ENCODE assay signal across 28 cellular contexts in genomic region chr11:46234261-46234660, GRCh38. TPM values are rescaled to one million over a fixed set of nuclear protein-coding genes. Genes with fewer than 3 reads are reported as not detected.
DNase-seq lines count a peak whose midpoint lies in the region; FAIRE-seq and TF ChIP-seq lines count a peak whose summit lies in the region.
"Had no signal": no experiment of that assay in that cellular context is flagged by ENCODE, and none has a peak within 500 bp of the region (broad histone marks: within the 10 kb centered on the region; RNA-seq: fewer than 3 reads in every experiment).

No MANE protein-coding gene starts in this region.

- no peak overlapping the region for H3K4me3 ChIP-seq in H1 (ENCODE audit: extremely low read depth in 1 of 4, insufficient read depth in 2 of 4, low read depth in 3 of 4, low read length in 4 of 4)
- H3K4me3 ChIP-seq: testis, uterus had no signal

- FAIRE-seq in H1 (lab: Jason Lieb, UNC), result no peak
- FAIRE-seq: colon, D721Med had no signal

- H2AK5ac ChIP-seq in H1 (ENCODE audit: low read depth, low read length), result no peak overlapping the region

- no peaks in the 10 kb centered on the region for H3K36me3 ChIP-seq in H1 (ENCODE audit: control insufficient read depth in 2 of 4, insufficient read depth in 4 of 4, low read length in 3 of 4)
- H3K36me3 ChIP-seq: uterus had no signal

- peaks cover 3 to 4% of the 10 kb centered on the region in 2 experiments; a peak in 3 of 4 replicates for H3K9me3 ChIP-seq in H1 (ENCODE audit: insufficient read depth in 2 of 2, low read depth in 1 of 2, low read length in 1 of 2)
- H3K9me3 ChIP-seq: testis, uterus had no signal

- peaks cover 2 to 15% (median 9%) of the 10 kb centered on the region in 4 experiments for H3K4me1 ChIP-seq in H1 (replicated peaks in 1 of 4; ENCODE audit: control insufficient read depth in 3 of 4, insufficient read depth in 4 of 4, low read length in 3 of 4)
- H3K4me1 ChIP-seq: uterus had no signal

- no peaks in the 10 kb centered on the region for H3K79me1 ChIP-seq in H1 (ENCODE audit: low read depth, low read length)

- no peak overlapping the region for H2BK12ac ChIP-seq in H1 (ENCODE audit: low read depth, low read length)

- no peak; a peak in 1 of 4 replicates for TF ChIP-seq RAD21 in H1 (IDR thresholded peaks at IDR 0.05 in 1 of 2, conservative IDR thresholded peaks at IDR 0.05 in 1 of 2; ENCODE audit: low read depth in 2 of 2, low read length in 2 of 2)

- H4K91ac ChIP-seq in H1 (replicated peaks; ENCODE audit: insufficient read length, low read length), result no peak overlapping the region

- CTCF ChIA-PET in H1 (lab: Charles Lee; ENCODE audit: partially characterized antibody), result interaction anchor here (0.6 to 2.0 kb wide), 11 partner anchors 9 to 413 kb away, joined by 3 to 6 read pairs (median 4); no protein-coding TSS in a partner anchor

- no peak for TF ChIP-seq POLR2A in H1 (IDR thresholded peaks at IDR 0.05; ENCODE audit: control extremely low read depth in 1 of 2, low read depth in 2 of 2, low read length in 2 of 2)

- H3K56ac ChIP-seq in H1 (replicated peaks; ENCODE audit: insufficient read length, low read depth, low read length), result no peak overlapping the region

- POLR2A ChIA-PET in H1 (lab: Charles Lee; ENCODE audit: partially characterized antibody), result interaction anchor here (1.5 kb wide), 1 partner anchor 9 kb away, joined by 9 read pairs; no protein-coding TSS in a partner anchor

- no peak overlapping the region for H4K5ac ChIP-seq in H1 (ENCODE audit: insufficient read length, low read depth, low read length)

- H2AFZ ChIP-seq in H1 (ENCODE audit: low read length), result peak overlapping the region; percentile 86; the same call in 1 of the 2 replicates

- H2BK120ac ChIP-seq in H1 (replicated peaks; ENCODE audit: low read depth, low read length), result no peak overlapping the region

- H3K79me2 ChIP-seq in H1 (ENCODE audit: control insufficient read depth in 1 of 2, insufficient read depth in 2 of 2, low read length in 2 of 2), result no peaks in the 10 kb centered on the region

- no peak overlapping the region for H2BK20ac ChIP-seq in H1 (ENCODE audit: low read length)

- H2BK5ac ChIP-seq in H1 (ENCODE audit: low read depth, low read length), result no peak overlapping the region

- no peak overlapping the region for H3K14ac ChIP-seq in H1 (ENCODE audit: insufficient read length)

- WGBS in H1 (ENCODE audit: extremely low coverage in 1 of 2, insufficient coverage in 1 of 2, insufficient read length in 1 of 2, insufficient replicate concordance in 2 of 2, low coverage in 1 of 2, low lambda C conversion rate in 2 of 2, missing lambda C conversion rate in 1 of 2), 2 experiments, result 65% methylated on average over 12 of the region's 12 CpGs; no CpG with 5 or more reads in 1 of the 2 experiments

- peaks cover 0 to 2% of the 10 kb centered on the region in 2 experiments for H4K20me1 ChIP-seq in H1 (replicated peaks in 1 of 2; ENCODE audit: control insufficient read depth in 1 of 2, insufficient read depth in 2 of 2, low read length in 2 of 2)

- no peak overlapping the region for H3K4me2 ChIP-seq in H1 (ENCODE audit: insufficient read depth in 1 of 2, low read depth in 2 of 2, low read length in 2 of 2)

- no peak overlapping the region for H2BK15ac ChIP-seq in H1 (ENCODE audit: low read length)

- H3K23me2 ChIP-seq in H1 (ENCODE audit: low read depth, low read length), result peaks cover 12% of the 10 kb centered on the region; the same call in 1 of the 2 replicates

- no peak overlapping the region for H3K18ac ChIP-seq in H1 (ENCODE audit: extremely low read depth, low read length)

- DNase-seq in NCI-H748 (lab: John Stamatoyannopoulos, UW; ENCODE audit: unreplicated experiment) (peak; percentile 26), NCI-H748 treated with DMSO at 0.1 percent for 48 hours (lab: John Stamatoyannopoulos, UW) (no peak), NCI-H2171 treated with DMSO at 0.1 percent for 48 hours (lab: John Stamatoyannopoulos, UW) (peak; percentile 63), H1 (ENCODE audit: low read depth in 1 of 2, low spot score in 2 of 2) (peak in 1 of 2 experiments; percentile 48), retina (peak; percentile 61), NCI-H187 (lab: John Stamatoyannopoulos, UW) (no peak), HuH-7 (ENCODE audit: low spot score) (no peak)
- DNase-seq in stimulated activated CD4-positive, alpha-beta T cell treated with anti-CD3 and anti-CD28 coated beads, Interleukin-2, amount 100 ng/mL, for 24 hours, result no peak
- DNase-seq: activated CD4-positive, alpha-beta T cell treated with anti-CD3 and anti-CD28 coated beads for 4 hours; activated effector memory CD4-positive, alpha-beta T cell treated with anti-CD3 and anti-CD28 coated beads, Interleukin-2, amount 50 U/mL, for 16 hours; AML-193; CD4-positive, alpha-beta T cell; DND-41; effector CD8-positive, alpha-beta T cell; hypothalamus; left colon; NCI-H1105; NCI-H2081; NCI-H524 treated with DMSO at 0.1 percent for 48 hours; right cardiac atrium; stimulated activated CD4-positive, alpha-beta T cell treated with anti-CD3 and anti-CD28 coated beads, Interleukin-1b, Interleukin-23, amount 100 ng/mL, for 48 hours; T1000; testis; uterus had no signal

- no peak overlapping the region for H3K27ac ChIP-seq in H1 (ENCODE audit: low read depth, low read length)
- H3K27ac ChIP-seq: epithelial cell of prostate, testis, uterus, VCaP had no signal

- peaks cover 4 to 13% (median 10%) of the 10 kb centered on the region in 4 experiments; a peak in 6 of 7 replicates for H3K27me3 ChIP-seq in H1 (replicated peaks in 1 of 4; ENCODE audit: control insufficient read depth in 3 of 4, extremely low read depth in 1 of 4, insufficient read depth in 3 of 4, low read length in 3 of 4)
- H3K27me3 ChIP-seq: testis had no signal

- no peak for TF ChIP-seq EP300 in H1 (IDR thresholded peaks at IDR 0.05; ENCODE audit: borderline replicate concordance in 1 of 2, low read depth in 2 of 2, low read length in 2 of 2)

- no peak overlapping the region for H3K23ac ChIP-seq in H1 (ENCODE audit: insufficient read length)

- H4K8ac ChIP-seq in H1 (ENCODE audit: extremely low read depth, insufficient read depth, low read length), result peak overlapping the region; percentile 39; the same call in 1 of the 2 replicates

- no peak overlapping the region for H3K9ac ChIP-seq in H1 (replicated peaks in 1 of 4; ENCODE audit: extremely low read depth in 1 of 4, low read depth in 3 of 4, low read length in 3 of 4)

- H3K4ac ChIP-seq in H1 (replicated peaks; ENCODE audit: insufficient read length, low read depth, low read length), result no peak overlapping the region

- no peak for TF ChIP-seq CTCF in H1 (IDR thresholded peaks at IDR 0.05; ENCODE audit: control extremely low read depth in 1 of 3, insufficient read depth in 1 of 3, low read depth in 1 of 3, low read length in 3 of 3)

TF ChIP-seq in H1, 55 proteins besides CTCF, POLR2A, EP300 and RAD21:
- TF ChIP-seq NRF1 (IDR thresholded peaks at IDR 0.05; ENCODE audit: low read depth, low read length) (no peak), GABPA (IDR thresholded peaks at IDR 0.05; ENCODE audit: borderline replicate concordance, insufficient read depth, low read length) (no peak)

RNA-seq across cellular contexts. Expression of gene CREB3L1, which starts 43.2 kb away (rescaled TPM):
- total RNA-seq in H1 (2021; fragmentation: NEBNext Ultra II Directional; extraction: Animal tissue kit (Norgen Biotek cat#: 25700)), result 12.7 and 13.7 TPM in 2 replicates
- 4.1 and 6.5 TPM in 2 replicates for polyA plus RNA-seq in H1 (2011; rRNA removed)
- 1.8 TPM for polyA plus RNA-seq in H1 (2011; cell fraction: cytosol; rRNA removed)
- 5.0 TPM for polyA plus RNA-seq in H1 (2011; cell fraction: nucleus; rRNA removed)
- 10.0 to 16.5 TPM (median 14.4 TPM) in 4 replicates for polyA plus RNA-seq in H1 (2012, experiment 1 of 2)
- polyA plus RNA-seq in H1 (2012, experiment 2 of 2), result 13.8 TPM
- polyA plus RNA-seq in H1 (2013, experiment 1 of 2), result 19.3 TPM
- 23.2 TPM for polyA plus RNA-seq in H1 (2013, experiment 2 of 2)
- 2.3 and 5.3 TPM in 2 replicates for polyA minus RNA-seq in H1 (2011; rRNA and poly(A)+ RNA removed)
- polyA minus RNA-seq in H1 (2011; cell fraction: cytosol; rRNA and poly(A)+ RNA removed), result 8.2 TPM
- polyA minus RNA-seq in H1 (2011; cell fraction: nucleus; rRNA and poly(A)+ RNA removed), result 5.3 TPM
- total RNA-seq: CD4-positive, alpha-beta T cell had no signal

Comparison
In these comparisons a context has a peak if more than half of its experiments do, and no peak if none do; other contexts are left out.
1. DNase-seq: peak in NCI-H748 (single experiment), NCI-H2171 treated with DMSO at 0.1 percent for 48 hours (single experiment) and retina (single experiment); none in NCI-H748 treated with DMSO at 0.1 percent for 48 hours (single experiment), NCI-H187 (0 of 2), stimulated activated CD4-positive, alpha-beta T cell treated with anti-CD3 and anti-CD28 coated beads, Interleukin-2, amount 100 ng/mL, for 24 hours (0 of 2) and HuH-7 (single experiment).